Comparison of ENCODE assay signal across 11 cellular contexts in genomic region chr1:7190261-7190660, GRCh38.
"Had no signal": no experiment of that assay in that cellular context is flagged by ENCODE, and none has a peak within 500 bp of the region (broad histone marks: within the 10 kb centered on the region; RNA-seq: fewer than 3 reads in every experiment).

No MANE protein-coding gene starts in this region.

- H3K4me3 ChIP-seq: GM23248, GM23338, HAP-1 had no signal

- H3K4me2 ChIP-seq: GM23338 had no signal

- H3K4me1 ChIP-seq: HAP-1 had no signal

- H3K9me3 ChIP-seq: HAP-1 had no signal

- H3K36me3 ChIP-seq: HAP-1 had no signal

- ATAC-seq: GM23338, HCT116 had no signal

- H3K9ac ChIP-seq: GM23248 had no signal

- DNase-seq: GM23248, GOT3, H7, H9, HCEC 1CT, HFFc6 had no signal

- H2AFZ ChIP-seq: GM23248, GM23338 had no signal

- H3K27ac ChIP-seq: GM23248 had no signal

- FAIRE-seq: H1, H54 had no signal
